Comparison of ENCODE assay signal across 8 cellular contexts in the genomic region with DNA sequence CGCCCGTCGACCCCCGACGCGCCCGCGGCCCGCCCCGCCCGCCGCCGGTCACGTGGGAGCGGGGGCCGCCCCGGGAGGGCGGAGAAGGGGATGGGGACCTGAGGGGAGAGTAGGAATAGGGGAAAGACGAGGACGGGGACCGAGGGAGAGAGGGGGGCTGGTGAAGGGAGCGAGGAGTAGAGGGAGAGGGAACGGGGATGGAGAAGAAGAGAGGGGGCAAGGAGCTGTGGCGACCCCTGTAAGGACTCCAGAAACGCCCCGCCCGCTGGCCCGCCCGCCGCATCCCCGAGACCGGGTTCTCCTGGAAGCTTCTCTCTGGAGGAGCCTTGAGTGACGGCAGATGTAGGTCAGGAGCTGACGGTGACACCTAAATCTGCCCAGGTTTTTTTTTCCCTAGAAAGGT. TPM values are rescaled to one million over a fixed set of nuclear protein-coding genes. Genes with fewer than 3 reads are reported as not detected.
A peak's percentile ranks its signal among the peaks of the same experiment; 100 is the strongest.
DNase-seq lines count a peak whose midpoint lies in the region; ATAC-seq and TF ChIP-seq lines count a peak whose summit lies in the region.

No MANE protein-coding gene starts in this region.

- no peaks in the 10 kb centered on the region for H3K27me3 Mint-ChIP-seq in activated CD4-positive, alpha-beta T cell treated with anti-CD3 and anti-CD28 coated beads for 36 hours
- H3K27me3 Mint-ChIP-seq in activated CD8-positive, alpha-beta T cell treated with anti-CD3 and anti-CD28 coated beads for 36 hours, result no peaks in the 10 kb centered on the region
- H3K27me3 Mint-ChIP-seq in neural crest cell (ENCODE audit: low read depth), result no peaks in the 10 kb centered on the region

- DNase-seq in activated CD4-positive, alpha-beta T cell treated with anti-CD3 and anti-CD28 coated beads for 36 hours, result peak; percentile 50
- no peak for DNase-seq in activated CD4-positive, alpha-beta T cell treated with anti-CD3 and anti-CD28 coated beads, Interleukin-2, amount 50 U/mL, for 1 hour
- DNase-seq in LNCaP clone FGC (ENCODE audit: low read depth) (no peak), fibroblast of pulmonary artery (ENCODE audit: low read depth) (peak; percentile 40), neural crest cell (ENCODE audit: low read depth, low spot score) (peak; percentile 36), NCI-H2029 treated with DMSO at 0.1 percent for 48 hours (lab: John Stamatoyannopoulos, UW) (no peak)
- DNase-seq in activated CD8-positive, alpha-beta T cell treated with anti-CD3 and anti-CD28 coated beads for 36 hours, result peak; percentile 35

- H3K4me3 Mint-ChIP-seq in activated CD4-positive, alpha-beta T cell treated with anti-CD3 and anti-CD28 coated beads for 36 hours, result peak overlapping the region; percentile 77
- H3K4me3 Mint-ChIP-seq in activated CD8-positive, alpha-beta T cell treated with anti-CD3 and anti-CD28 coated beads for 36 hours, result peak overlapping the region; percentile 85
- peak overlapping the region; percentile 92 for H3K4me3 Mint-ChIP-seq in neural crest cell

- TF ChIP-seq CTCF in LNCaP clone FGC (IDR thresholded peaks at IDR 0.05; ENCODE audit: control insufficient read depth, extremely low read depth, insufficient read depth), result no peak
- TF ChIP-seq CTCF in activated CD8-positive, alpha-beta T cell treated with anti-CD3 and anti-CD28 coated beads for 36 hours (IDR thresholded peaks at IDR 0.05), result no peak
- no peak for TF ChIP-seq CTCF in fibroblast of pulmonary artery (IDR thresholded peaks at IDR 0.05; ENCODE audit: low read length, missing control alignments)
- TF ChIP-seq CTCF in neural crest cell (conservative IDR thresholded peaks at IDR 0.05), result no peak

- no peaks in the 10 kb centered on the region for H3K9me3 Mint-ChIP-seq in activated CD4-positive, alpha-beta T cell treated with anti-CD3 and anti-CD28 coated beads for 36 hours (ENCODE audit: low read depth)
- no peaks in the 10 kb centered on the region for H3K9me3 Mint-ChIP-seq in activated CD8-positive, alpha-beta T cell treated with anti-CD3 and anti-CD28 coated beads for 36 hours
- peaks cover 3% of the 10 kb centered on the region for H3K9me3 Mint-ChIP-seq in neural crest cell

- ATAC-seq in activated CD4-positive, alpha-beta T cell treated with anti-CD3 and anti-CD28 coated beads for 36 hours, result peak; percentile 10
- peak; percentile 13 for ATAC-seq in GM21737 (IDR thresholded peaks at IDR 0.05; ENCODE audit: unreplicated experiment)
- peak; percentile 12 for ATAC-seq in activated CD8-positive, alpha-beta T cell treated with anti-CD3 and anti-CD28 coated beads for 36 hours

- POLR2A ChIA-PET in activated CD4-positive, alpha-beta T cell treated with anti-CD3 and anti-CD28 coated beads for 36 hours (lab: Charles Lee), result interaction anchor here (0.6 to 1.6 kb wide), 3 partner anchors 24 to 76 kb away, joined by 3 to 7 read pairs (median 5); partner anchors contain the start of gene RBFA
- POLR2A ChIA-PET in activated CD8-positive, alpha-beta T cell treated with anti-CD3 and anti-CD28 coated beads for 36 hours (lab: Charles Lee), result interaction anchor here (1.3 to 2.7 kb wide), 3 partner anchors 75 to 431 kb away, joined by 3 to 12 read pairs (median 5); partner anchors contain the start of genes RBFA and TXNL4A

- H3K4me1 Mint-ChIP-seq in activated CD4-positive, alpha-beta T cell treated with anti-CD3 and anti-CD28 coated beads for 36 hours, result peaks cover 52% of the 10 kb centered on the region
- peaks cover 51% of the 10 kb centered on the region for H3K4me1 Mint-ChIP-seq in activated CD8-positive, alpha-beta T cell treated with anti-CD3 and anti-CD28 coated beads for 36 hours (ENCODE audit: low read depth)
- H3K4me1 Mint-ChIP-seq in neural crest cell, result peaks cover 32% of the 10 kb centered on the region

- intact Hi-C loops in activated CD4-positive, alpha-beta T cell treated with anti-CD3 and anti-CD28 coated beads for 36 hours (cut with DNase I, micrococcal nuclease), result loop anchor here (1.0 to 5.0 kb wide), 12 partner anchors 38 to 1041 kb away; partner anchors contain the start of genes CTDP1 (in 2 of the 2), TXNL4A (in 2 of the 2), ATP9B (in 1 of the 2) and NFATC1 (in 1 of the 2)
- intact Hi-C loops in activated CD8-positive, alpha-beta T cell treated with anti-CD3 and anti-CD28 coated beads for 36 hours (cut with micrococcal nuclease), result no loop called here

- peak overlapping the region; percentile 86 for H3K27ac Mint-ChIP-seq in activated CD4-positive, alpha-beta T cell treated with anti-CD3 and anti-CD28 coated beads for 36 hours
- H3K27ac Mint-ChIP-seq in activated CD8-positive, alpha-beta T cell treated with anti-CD3 and anti-CD28 coated beads for 36 hours, result peak overlapping the region; percentile 90
- H3K27ac Mint-ChIP-seq in neural crest cell (ENCODE audit: unreplicated experiment), result peak overlapping the region; percentile 77

- H3K4me3 ChIP-seq in LNCaP clone FGC (ENCODE audit: low read depth, low read length) (peak overlapping the region; percentile 81), fibroblast of pulmonary artery (replicated peaks; ENCODE audit: low read depth, low read length) (peak overlapping the region; percentile 69)

- CTCF ChIA-PET in activated CD4-positive, alpha-beta T cell treated with anti-CD3 and anti-CD28 coated beads for 36 hours (lab: Charles Lee), result interaction anchor here (1.5 kb wide), 1 partner anchor 75 kb away, joined by 7 read pairs; the partner anchor contains the start of gene RBFA
- CTCF ChIA-PET in activated CD8-positive, alpha-beta T cell treated with anti-CD3 and anti-CD28 coated beads for 36 hours (lab: Charles Lee), result interaction anchor here (1.0 to 4.0 kb wide), 3 partner anchors 49 to 75 kb away, joined by 3 to 22 read pairs (median 3); no protein-coding TSS in a partner anchor

- H3K36me3 Mint-ChIP-seq in activated CD4-positive, alpha-beta T cell treated with anti-CD3 and anti-CD28 coated beads for 36 hours (ENCODE audit: low read depth), result peaks cover 18% of the 10 kb centered on the region
- peaks cover 24% of the 10 kb centered on the region for H3K36me3 Mint-ChIP-seq in activated CD8-positive, alpha-beta T cell treated with anti-CD3 and anti-CD28 coated beads for 36 hours (ENCODE audit: low read depth)
- peaks cover 3% of the 10 kb centered on the region for H3K36me3 Mint-ChIP-seq in neural crest cell (ENCODE audit: low read depth)

RNA-seq across cellular contexts. Expression of gene ADNP2, which starts 0.6 kb away (rescaled TPM):
- total RNA-seq in activated CD4-positive, alpha-beta T cell treated with anti-CD3 and anti-CD28 coated beads for 36 hours, result 10 to 100 TPM; 22.8 to 25.7 TPM
- total RNA-seq in activated CD8-positive, alpha-beta T cell treated with anti-CD3 and anti-CD28 coated beads for 36 hours, result 10 to 100 TPM; 22.1 to 22.5 TPM
- total RNA-seq in neural crest cell, result 42.6 and 44.0 TPM in 2 replicates

Comparison
In these comparisons a context has a peak if more than half of its experiments do, and no peak if none do; other contexts are left out.
1. DNase-seq: peak in activated CD4-positive, alpha-beta T cell treated with anti-CD3 and anti-CD28 coated beads for 36 hours (single experiment), activated CD8-positive, alpha-beta T cell treated with anti-CD3 and anti-CD28 coated beads for 36 hours (single experiment), fibroblast of pulmonary artery (single experiment) and neural crest cell (single experiment); none in activated CD4-positive, alpha-beta T cell treated with anti-CD3 and anti-CD28 coated beads, Interleukin-2, amount 50 U/mL, for 1 hour (single experiment), LNCaP clone FGC (single experiment) and NCI-H2029 treated with DMSO at 0.1 percent for 48 hours (single experiment).
2. Peak in every context shown above with its lines, with median percentiles within 50 percentile points of each other: ATAC-seq, H3K27ac Mint-ChIP-seq and H3K4me3 Mint-ChIP-seq.